1 cellular context compared by ENCODE assay signal in the genomic region with DNA sequence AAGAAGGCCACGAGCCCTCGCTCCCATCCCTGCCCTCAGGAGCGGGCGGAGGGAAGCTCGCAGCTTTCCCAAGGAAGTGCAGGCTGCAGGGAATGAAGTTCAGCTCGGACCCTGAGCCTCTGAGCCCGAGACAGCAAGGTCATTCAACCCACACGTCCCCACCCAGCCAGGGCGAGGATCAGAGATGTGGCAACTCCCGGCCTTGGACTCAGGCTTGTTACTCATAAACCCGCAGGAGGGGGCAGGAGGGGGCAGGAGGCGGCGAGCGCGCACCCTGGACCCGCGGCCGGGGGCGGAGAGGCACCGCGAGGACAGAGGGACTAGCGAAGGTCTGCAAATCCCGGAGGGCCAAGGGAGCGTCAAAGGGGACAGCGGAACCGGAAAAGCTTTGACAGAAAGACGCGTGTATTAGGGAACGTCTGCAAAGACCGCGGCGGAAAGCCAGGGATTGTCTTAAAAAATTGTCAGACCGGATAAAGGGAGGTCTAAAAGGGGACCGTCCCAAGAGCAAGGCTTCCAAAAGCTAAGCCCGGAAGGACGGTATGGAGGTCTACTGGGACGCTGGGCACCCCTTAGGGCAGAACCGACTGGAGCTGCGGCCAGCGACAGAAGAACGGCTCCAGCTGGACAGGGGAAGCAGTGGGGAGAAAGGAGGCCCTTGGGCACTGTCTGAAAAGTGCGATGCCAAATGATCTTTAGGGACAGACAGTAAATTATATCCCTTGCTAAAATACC.
A peak's percentile ranks its signal among the peaks of the same experiment; 100 is the strongest.
TF ChIP-seq lines count a peak whose summit lies in the region.

No MANE protein-coding gene starts in this region.

TF ChIP-seq in K562, 482 proteins besides CTCF, POLR2A, EP300 and RAD21 (continued from another document):
- TF ChIP-seq, protein P1, sequence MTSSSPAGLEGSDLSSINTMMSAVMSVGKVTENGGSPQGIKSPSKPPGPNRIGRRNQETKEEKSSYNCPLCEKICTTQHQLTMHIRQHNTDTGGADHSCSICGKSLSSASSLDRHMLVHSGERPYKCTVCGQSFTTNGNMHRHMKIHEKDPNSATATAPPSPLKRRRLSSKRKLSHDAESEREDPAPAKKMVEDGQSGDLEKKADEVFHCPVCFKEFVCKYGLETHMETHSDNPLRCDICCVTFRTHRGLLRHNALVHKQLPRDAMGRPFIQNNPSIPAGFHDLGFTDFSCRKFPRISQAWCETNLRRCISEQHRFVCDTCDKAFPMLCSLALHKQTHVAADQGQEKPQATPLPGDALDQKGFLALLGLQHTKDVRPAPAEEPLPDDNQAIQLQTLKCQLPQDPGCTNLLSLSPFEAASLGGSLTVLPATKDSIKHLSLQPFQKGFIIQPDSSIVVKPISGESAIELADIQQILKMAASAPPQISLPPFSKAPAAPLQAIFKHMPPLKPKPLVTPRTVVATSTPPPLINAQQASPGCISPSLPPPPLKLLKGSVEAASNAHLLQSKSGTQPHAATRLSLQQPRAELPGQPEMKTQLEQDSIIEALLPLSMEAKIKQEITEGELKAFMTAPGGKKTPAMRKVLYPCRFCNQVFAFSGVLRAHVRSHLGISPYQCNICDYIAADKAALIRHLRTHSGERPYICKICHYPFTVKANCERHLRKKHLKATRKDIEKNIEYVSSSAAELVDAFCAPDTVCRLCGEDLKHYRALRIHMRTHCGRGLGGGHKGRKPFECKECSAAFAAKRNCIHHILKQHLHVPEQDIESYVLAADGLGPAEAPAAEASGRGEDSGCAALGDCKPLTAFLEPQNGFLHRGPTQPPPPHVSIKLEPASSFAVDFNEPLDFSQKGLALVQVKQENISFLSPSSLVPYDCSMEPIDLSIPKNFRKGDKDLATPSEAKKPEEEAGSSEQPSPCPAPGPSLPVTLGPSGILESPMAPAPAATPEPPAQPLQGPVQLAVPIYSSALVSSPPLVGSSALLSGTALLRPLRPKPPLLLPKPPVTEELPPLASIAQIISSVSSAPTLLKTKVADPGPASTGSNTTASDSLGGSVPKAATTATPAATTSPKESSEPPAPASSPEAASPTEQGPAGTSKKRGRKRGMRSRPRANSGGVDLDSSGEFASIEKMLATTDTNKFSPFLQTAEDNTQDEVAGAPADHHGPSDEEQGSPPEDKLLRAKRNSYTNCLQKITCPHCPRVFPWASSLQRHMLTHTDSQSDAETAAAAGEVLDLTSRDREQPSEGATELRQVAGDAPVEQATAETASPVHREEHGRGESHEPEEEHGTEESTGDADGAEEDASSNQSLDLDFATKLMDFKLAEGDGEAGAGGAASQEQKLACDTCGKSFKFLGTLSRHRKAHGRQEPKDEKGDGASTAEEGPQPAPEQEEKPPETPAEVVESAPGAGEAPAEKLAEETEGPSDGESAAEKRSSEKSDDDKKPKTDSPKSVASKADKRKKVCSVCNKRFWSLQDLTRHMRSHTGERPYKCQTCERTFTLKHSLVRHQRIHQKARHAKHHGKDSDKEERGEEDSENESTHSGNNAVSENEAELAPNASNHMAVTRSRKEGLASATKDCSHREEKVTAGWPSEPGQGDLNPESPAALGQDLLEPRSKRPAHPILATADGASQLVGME (CRISPR knock-in tag; IDR thresholded peaks at IDR 0.05) = no peak
- 0 out of 2 replicates have a peak, but pooled peaks have one; percentile 12 for TF ChIP-seq XRCC5 (IDR thresholded peaks at IDR 0.05; ENCODE audit: low read depth, low read length)
- peak; percentile 79 for TF ChIP-seq CEBPG (CRISPR knock-in tag; IDR thresholded peaks at IDR 0.05)
- peak; percentile 62 to 63; a peak in 2 of 4 replicates for TF ChIP-seq CEBPG (tag; conservative IDR thresholded peaks at IDR 0.05 in 1 of 2, IDR thresholded peaks at IDR 0.05 in 1 of 2)
- peak; percentile 52 for TF ChIP-seq CREM (IDR thresholded peaks at IDR 0.05; ENCODE audit: low read depth)
- 0 out of 4 replicates have a peak, but pooled peaks of 1 of the 2 experiments have one; percentile 16 for TF ChIP-seq TRIM24 (IDR thresholded peaks at IDR 0.05)
- no peak for TF ChIP-seq SMAD2 (IDR thresholded peaks at IDR 0.05; ENCODE audit: low read depth, low read length)
- TF ChIP-seq RNF2 (IDR thresholded peaks at IDR 0.05) = peak; percentile 31; the same call in 1 of the 2 replicates
- no peak for TF ChIP-seq POLR3G (IDR thresholded peaks at IDR 0.05; ENCODE audit: extremely low read depth, insufficient read length, insufficient replicate concordance)
- TF ChIP-seq DPF2 (IDR thresholded peaks at IDR 0.05) = peak; percentile 22
- TF ChIP-seq ZNF121 (CRISPR knock-in tag; conservative IDR thresholded peaks at IDR 0.05) = no peak
- TF ChIP-seq RBM14 (IDR thresholded peaks at IDR 0.05; ENCODE audit: borderline replicate concordance, insufficient read depth, low read depth, low read length) = no peak
- TF ChIP-seq CTBP1 (IDR thresholded peaks at IDR 0.05; ENCODE audit: borderline replicate concordance) = peak; percentile 38; the same call in 1 of the 2 replicates
- TF ChIP-seq, protein P2, sequence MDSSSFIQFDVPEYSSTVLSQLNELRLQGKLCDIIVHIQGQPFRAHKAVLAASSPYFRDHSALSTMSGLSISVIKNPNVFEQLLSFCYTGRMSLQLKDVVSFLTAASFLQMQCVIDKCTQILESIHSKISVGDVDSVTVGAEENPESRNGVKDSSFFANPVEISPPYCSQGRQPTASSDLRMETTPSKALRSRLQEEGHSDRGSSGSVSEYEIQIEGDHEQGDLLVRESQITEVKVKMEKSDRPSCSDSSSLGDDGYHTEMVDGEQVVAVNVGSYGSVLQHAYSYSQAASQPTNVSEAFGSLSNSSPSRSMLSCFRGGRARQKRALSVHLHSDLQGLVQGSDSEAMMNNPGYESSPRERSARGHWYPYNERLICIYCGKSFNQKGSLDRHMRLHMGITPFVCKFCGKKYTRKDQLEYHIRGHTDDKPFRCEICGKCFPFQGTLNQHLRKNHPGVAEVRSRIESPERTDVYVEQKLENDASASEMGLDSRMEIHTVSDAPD (CRISPR knock-in tag; IDR thresholded peaks at IDR 0.05) = no peak
- TF ChIP-seq FOXK2 (conservative IDR thresholded peaks at IDR 0.05 in 1 of 2, IDR thresholded peaks at IDR 0.05 in 1 of 2; ENCODE audit: low read depth in 2 of 2) = peak; percentile 43 to 50; a peak in 2 of 4 replicates
- no peak for TF ChIP-seq YBX1 (IDR thresholded peaks at IDR 0.05)
- TF ChIP-seq, protein P3, sequence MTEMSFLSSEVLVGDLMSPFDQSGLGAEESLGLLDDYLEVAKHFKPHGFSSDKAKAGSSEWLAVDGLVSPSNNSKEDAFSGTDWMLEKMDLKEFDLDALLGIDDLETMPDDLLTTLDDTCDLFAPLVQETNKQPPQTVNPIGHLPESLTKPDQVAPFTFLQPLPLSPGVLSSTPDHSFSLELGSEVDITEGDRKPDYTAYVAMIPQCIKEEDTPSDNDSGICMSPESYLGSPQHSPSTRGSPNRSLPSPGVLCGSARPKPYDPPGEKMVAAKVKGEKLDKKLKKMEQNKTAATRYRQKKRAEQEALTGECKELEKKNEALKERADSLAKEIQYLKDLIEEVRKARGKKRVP (CRISPR knock-in tag; IDR thresholded peaks at IDR 0.05) = no peak
- TF ChIP-seq, protein P4, sequence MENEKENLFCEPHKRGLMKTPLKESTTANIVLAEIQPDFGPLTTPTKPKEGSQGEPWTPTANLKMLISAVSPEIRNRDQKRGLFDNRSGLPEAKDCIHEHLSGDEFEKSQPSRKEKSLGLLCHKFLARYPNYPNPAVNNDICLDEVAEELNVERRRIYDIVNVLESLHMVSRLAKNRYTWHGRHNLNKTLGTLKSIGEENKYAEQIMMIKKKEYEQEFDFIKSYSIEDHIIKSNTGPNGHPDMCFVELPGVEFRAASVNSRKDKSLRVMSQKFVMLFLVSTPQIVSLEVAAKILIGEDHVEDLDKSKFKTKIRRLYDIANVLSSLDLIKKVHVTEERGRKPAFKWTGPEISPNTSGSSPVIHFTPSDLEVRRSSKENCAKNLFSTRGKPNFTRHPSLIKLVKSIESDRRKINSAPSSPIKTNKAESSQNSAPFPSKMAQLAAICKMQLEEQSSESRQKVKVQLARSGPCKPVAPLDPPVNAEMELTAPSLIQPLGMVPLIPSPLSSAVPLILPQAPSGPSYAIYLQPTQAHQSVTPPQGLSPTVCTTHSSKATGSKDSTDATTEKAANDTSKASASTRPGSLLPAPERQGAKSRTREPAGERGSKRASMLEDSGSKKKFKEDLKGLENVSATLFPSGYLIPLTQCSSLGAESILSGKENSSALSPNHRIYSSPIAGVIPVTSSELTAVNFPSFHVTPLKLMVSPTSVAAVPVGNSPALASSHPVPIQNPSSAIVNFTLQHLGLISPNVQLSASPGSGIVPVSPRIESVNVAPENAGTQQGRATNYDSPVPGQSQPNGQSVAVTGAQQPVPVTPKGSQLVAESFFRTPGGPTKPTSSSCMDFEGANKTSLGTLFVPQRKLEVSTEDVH (IDR thresholded peaks at IDR 0.05; ENCODE audit: low read depth, partially characterized antibody) = peak; percentile 36
- TF ChIP-seq, protein P5, sequence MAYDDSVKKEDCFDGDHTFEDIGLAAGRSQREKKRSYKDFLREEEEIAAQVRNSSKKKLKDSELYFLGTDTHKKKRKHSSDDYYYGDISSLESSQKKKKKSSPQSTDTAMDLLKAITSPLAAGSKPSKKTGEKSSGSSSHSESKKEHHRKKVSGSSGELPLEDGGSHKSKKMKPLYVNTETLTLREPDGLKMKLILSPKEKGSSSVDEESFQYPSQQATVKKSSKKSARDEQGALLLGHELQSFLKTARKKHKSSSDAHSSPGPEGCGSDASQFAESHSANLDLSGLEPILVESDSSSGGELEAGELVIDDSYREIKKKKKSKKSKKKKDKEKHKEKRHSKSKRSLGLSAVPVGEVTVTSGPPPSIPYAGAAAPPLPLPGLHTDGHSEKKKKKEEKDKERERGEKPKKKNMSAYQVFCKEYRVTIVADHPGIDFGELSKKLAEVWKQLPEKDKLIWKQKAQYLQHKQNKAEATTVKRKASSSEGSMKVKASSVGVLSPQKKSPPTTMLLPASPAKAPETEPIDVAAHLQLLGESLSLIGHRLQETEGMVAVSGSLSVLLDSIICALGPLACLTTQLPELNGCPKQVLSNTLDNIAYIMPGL (CRISPR knock-in tag; IDR thresholded peaks at IDR 0.05) = no peak
- no peak for TF ChIP-seq THRAP3 (IDR thresholded peaks at IDR 0.05; ENCODE audit: borderline replicate concordance)
- peak; percentile 28 for TF ChIP-seq HMGN3 (IDR thresholded peaks at IDR 0.05; ENCODE audit: borderline replicate concordance, extremely low read depth, insufficient read length, low read depth, low read length)
- TF ChIP-seq, protein P6, sequence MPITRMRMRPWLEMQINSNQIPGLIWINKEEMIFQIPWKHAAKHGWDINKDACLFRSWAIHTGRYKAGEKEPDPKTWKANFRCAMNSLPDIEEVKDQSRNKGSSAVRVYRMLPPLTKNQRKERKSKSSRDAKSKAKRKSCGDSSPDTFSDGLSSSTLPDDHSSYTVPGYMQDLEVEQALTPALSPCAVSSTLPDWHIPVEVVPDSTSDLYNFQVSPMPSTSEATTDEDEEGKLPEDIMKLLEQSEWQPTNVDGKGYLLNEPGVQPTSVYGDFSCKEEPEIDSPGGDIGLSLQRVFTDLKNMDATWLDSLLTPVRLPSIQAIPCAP (CRISPR knock-in tag; IDR thresholded peaks at IDR 0.05; ENCODE audit: borderline replicate concordance) = 0 out of 2 replicates have a peak, but pooled peaks have one; percentile 29
- TF ChIP-seq ZFP30 (CRISPR knock-in tag; IDR thresholded peaks at IDR 0.05; ENCODE audit: borderline replicate concordance) = no peak
- TF ChIP-seq, protein P7, sequence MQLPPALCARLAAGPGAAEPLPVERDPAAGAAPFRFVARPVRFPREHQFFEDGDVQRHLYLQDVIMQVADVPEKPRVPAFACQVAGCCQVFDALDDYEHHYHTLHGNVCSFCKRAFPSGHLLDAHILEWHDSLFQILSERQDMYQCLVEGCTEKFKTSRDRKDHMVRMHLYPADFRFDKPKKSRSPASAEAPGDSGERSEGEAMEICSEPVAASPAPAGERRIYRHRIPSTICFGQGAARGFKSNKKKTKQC (CRISPR knock-in tag; IDR thresholded peaks at IDR 0.05) = peak; percentile 57; the same call in 1 of the 2 replicates
- TF ChIP-seq, protein P8, sequence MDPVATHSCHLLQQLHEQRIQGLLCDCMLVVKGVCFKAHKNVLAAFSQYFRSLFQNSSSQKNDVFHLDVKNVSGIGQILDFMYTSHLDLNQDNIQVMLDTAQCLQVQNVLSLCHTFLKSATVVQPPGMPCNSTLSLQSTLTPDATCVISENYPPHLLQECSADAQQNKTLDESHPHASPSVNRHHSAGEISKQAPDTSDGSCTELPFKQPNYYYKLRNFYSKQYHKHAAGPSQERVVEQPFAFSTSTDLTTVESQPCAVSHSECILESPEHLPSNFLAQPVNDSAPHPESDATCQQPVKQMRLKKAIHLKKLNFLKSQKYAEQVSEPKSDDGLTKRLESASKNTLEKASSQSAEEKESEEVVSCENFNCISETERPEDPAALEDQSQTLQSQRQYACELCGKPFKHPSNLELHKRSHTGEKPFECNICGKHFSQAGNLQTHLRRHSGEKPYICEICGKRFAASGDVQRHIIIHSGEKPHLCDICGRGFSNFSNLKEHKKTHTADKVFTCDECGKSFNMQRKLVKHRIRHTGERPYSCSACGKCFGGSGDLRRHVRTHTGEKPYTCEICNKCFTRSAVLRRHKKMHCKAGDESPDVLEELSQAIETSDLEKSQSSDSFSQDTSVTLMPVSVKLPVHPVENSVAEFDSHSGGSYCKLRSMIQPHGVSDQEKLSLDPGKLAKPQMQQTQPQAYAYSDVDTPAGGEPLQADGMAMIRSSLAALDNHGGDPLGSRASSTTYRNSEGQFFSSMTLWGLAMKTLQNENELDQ (CRISPR knock-in tag; IDR thresholded peaks at IDR 0.05; ENCODE audit: borderline replicate concordance) = no peak
- no peak for TF ChIP-seq ZNF146 (CRISPR knock-in tag; IDR thresholded peaks at IDR 0.05; ENCODE audit: unreplicated experiment)
- TF ChIP-seq HCFC1 (IDR thresholded peaks at IDR 0.05; ENCODE audit: low read depth, low read length) = 0 out of 2 replicates have a peak, but pooled peaks have one; percentile 5
- TF ChIP-seq, protein P9, sequence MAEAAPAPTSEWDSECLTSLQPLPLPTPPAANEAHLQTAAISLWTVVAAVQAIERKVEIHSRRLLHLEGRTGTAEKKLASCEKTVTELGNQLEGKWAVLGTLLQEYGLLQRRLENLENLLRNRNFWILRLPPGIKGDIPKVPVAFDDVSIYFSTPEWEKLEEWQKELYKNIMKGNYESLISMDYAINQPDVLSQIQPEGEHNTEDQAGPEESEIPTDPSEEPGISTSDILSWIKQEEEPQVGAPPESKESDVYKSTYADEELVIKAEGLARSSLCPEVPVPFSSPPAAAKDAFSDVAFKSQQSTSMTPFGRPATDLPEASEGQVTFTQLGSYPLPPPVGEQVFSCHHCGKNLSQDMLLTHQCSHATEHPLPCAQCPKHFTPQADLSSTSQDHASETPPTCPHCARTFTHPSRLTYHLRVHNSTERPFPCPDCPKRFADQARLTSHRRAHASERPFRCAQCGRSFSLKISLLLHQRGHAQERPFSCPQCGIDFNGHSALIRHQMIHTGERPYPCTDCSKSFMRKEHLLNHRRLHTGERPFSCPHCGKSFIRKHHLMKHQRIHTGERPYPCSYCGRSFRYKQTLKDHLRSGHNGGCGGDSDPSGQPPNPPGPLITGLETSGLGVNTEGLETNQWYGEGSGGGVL (CRISPR knock-in tag; IDR thresholded peaks at IDR 0.05) = no peak
